Comparison of ENCODE assay signal across 9 cellular contexts in genomic region chr11:119363874-119364590, GRCh38. TPM values are rescaled to one million over a fixed set of nuclear protein-coding genes. Genes with fewer than 3 reads are reported as not detected.
A peak's percentile ranks its signal among the peaks of the same experiment; 100 is the strongest.
DNase-seq lines count a peak whose midpoint lies in the region; ATAC-seq and TF ChIP-seq lines count a peak whose summit lies in the region.
"Had no signal": no experiment of that assay in that cellular context is flagged by ENCODE, and none has a peak within 500 bp of the region (broad histone marks: within the 10 kb centered on the region; RNA-seq: fewer than 3 reads in every experiment).

No MANE protein-coding gene starts in this region.

- TF ChIP-seq POLR2A in erythroblast (IDR thresholded peaks at IDR 0.05; ENCODE audit: low read length): no peak

- peak; percentile 90 for DNase-seq in GM13976 (ENCODE audit: low spot score)
- DNase-seq in NCI-H146 treated with DMSO at 0.1 percent for 48 hours (lab: John Stamatoyannopoulos, UW; ENCODE audit: unreplicated experiment): peak; percentile 19
- DNase-seq in activated T-cell treated with anti-CD3 and anti-CD28 coated beads for 48 hours (ENCODE audit: low read depth): peak; percentile 62
- DNase-seq in erythroblast (lab: John Stamatoyannopoulos, UW): peak; percentile 47 to 73
- DNase-seq in myocyte (ENCODE audit: low read depth): peak; percentile 65
- DNase-seq in ureter (ENCODE audit: low spot score): no peak

- ATAC-seq in HG03159 (IDR thresholded peaks at IDR 0.05; ENCODE audit: unreplicated experiment): no peak

- H3K4me1 Mint-ChIP-seq in stimulated activated naive CD8-positive, alpha-beta T cell treated with anti-CD3 and anti-CD28 coated beads, Interleukin-15, Interleukin-2, amounts not matched to agents 100 ng/mL and 50 ng/mL, for 24 hours (ENCODE audit: low read depth): peaks cover 15% of the 10 kb centered on the region

- no peak for TF ChIP-seq CTCF in GM13976 (IDR thresholded peaks at IDR 0.05; ENCODE audit: borderline replicate concordance, control extremely low read depth, extremely low read depth, insufficient read depth, missing control alignments)

- peaks cover 44% of the 10 kb centered on the region for H3K27me3 Mint-ChIP-seq in stimulated activated naive CD8-positive, alpha-beta T cell treated with anti-CD3 and anti-CD28 coated beads, Interleukin-15, Interleukin-2, amounts not matched to agents 100 ng/mL and 50 ng/mL, for 24 hours

- H3K27ac Mint-ChIP-seq in stimulated activated naive CD8-positive, alpha-beta T cell treated with anti-CD3 and anti-CD28 coated beads, Interleukin-15, Interleukin-2, amounts not matched to agents 100 ng/mL and 50 ng/mL, for 24 hours: no peak overlapping the region

- no peaks in the 10 kb centered on the region for H3K9me3 Mint-ChIP-seq in stimulated activated naive CD8-positive, alpha-beta T cell treated with anti-CD3 and anti-CD28 coated beads, Interleukin-15, Interleukin-2, amounts not matched to agents 100 ng/mL and 50 ng/mL, for 24 hours

- H3K36me3 Mint-ChIP-seq in stimulated activated naive CD8-positive, alpha-beta T cell treated with anti-CD3 and anti-CD28 coated beads, Interleukin-15, Interleukin-2, amounts not matched to agents 100 ng/mL and 50 ng/mL, for 24 hours (ENCODE audit: low read depth): no peaks in the 10 kb centered on the region

- in situ Hi-C loops in GM13976 (cut with MboI; ENCODE audit: low sequenced_read_pairs, unreplicated experiment): no loop called here

- H3K4me3 Mint-ChIP-seq in stimulated activated naive CD8-positive, alpha-beta T cell treated with anti-CD3 and anti-CD28 coated beads, Interleukin-15, Interleukin-2, amounts not matched to agents 100 ng/mL and 50 ng/mL, for 24 hours: peak overlapping the region; percentile 72

RNA-seq across cellular contexts. Expression of gene USP2, which starts 17.5 kb away (rescaled TPM):
- total RNA-seq in myocyte (10.0 and 18.4 TPM in 2 replicates), ureter (4.8 TPM)
- 19.2 TPM for polyA plus RNA-seq in myocyte (2012)

RNA-seq across cellular contexts. Expression of gene MFRP, which starts 17.5 kb away (rescaled TPM):
- total RNA-seq in myocyte (0.05 and 0.31 TPM in 2 replicates), ureter (not detected)
- not detected for polyA plus RNA-seq in myocyte (2012)
- total RNA-seq: T-helper 2 cell treated with Interferon-gamma antibody and Interleukin-4, amounts not matched to agents 100 ng/mL and 5 ng/mL, for 36 hours had no signal

RNA-seq across cellular contexts. Expression of gene C1QTNF5, which starts 23.3 kb away (rescaled TPM):
- total RNA-seq in myocyte (71.5 and 72.1 TPM in 2 replicates), ureter (14.6 TPM)
- polyA plus RNA-seq in myocyte (2012): 58.2 TPM
- total RNA-seq: T-helper 2 cell treated with Interferon-gamma antibody and Interleukin-4, amounts not matched to agents 100 ng/mL and 5 ng/mL, for 36 hours had no signal

RNA-seq across cellular contexts. Expression of gene RNF26, which starts 29.7 kb away (rescaled TPM):
- total RNA-seq in myocyte (2.6 and 3.8 TPM in 2 replicates), ureter (23.1 TPM)
- 27.3 TPM for polyA plus RNA-seq in myocyte (2012)

RNA-seq across cellular contexts. Expression of gene MCAM, which starts 47.1 kb away (rescaled TPM):
- total RNA-seq in myocyte (57.3 and 68.7 TPM in 2 replicates), ureter (98.7 TPM)
- 6.6 TPM for polyA plus RNA-seq in myocyte (2012)
